Comparison of ENCODE assay signal across 17 cellular contexts in genomic region chr19:1431759-1432506, GRCh38. TPM values are rescaled to one million over a fixed set of nuclear protein-coding genes. Genes with fewer than 3 reads are reported as not detected.
DNase-seq lines count a peak whose midpoint lies in the region; ATAC-seq, FAIRE-seq and TF ChIP-seq lines count a peak whose summit lies in the region.
"Had no signal": no experiment of that assay in that cellular context is flagged by ENCODE, and none has a peak within 500 bp of the region (broad histone marks: within the 10 kb centered on the region; RNA-seq: fewer than 3 reads in every experiment).

No MANE protein-coding gene starts in this region.

- intact Hi-C loops in HCT116 (cut with micrococcal nuclease) = no loop called here
- intact Hi-C loops in K562 (cut with micrococcal nuclease) = no loop called here

- no peak for FAIRE-seq in K562 (lab: Jason Lieb, UNC)

- no peak overlapping the region for H3K9ac ChIP-seq in HCT116 (ENCODE audit: low read length)
- no peak overlapping the region for H3K9ac ChIP-seq in K562 (ENCODE audit: insufficient read depth in 1 of 2, low read depth in 2 of 2, low read length in 2 of 2)
- no peak overlapping the region for H3K9ac ChIP-seq in neuronal stem cell (ENCODE audit: low read depth, low read length, poor library complexity)

- DNase-seq in HCT116 (ENCODE audit: low read depth, low spot score) (no peak), K562 (ENCODE audit: extremely low read depth in 1 of 4, low spot score in 3 of 4) (no peak), neuronal stem cell (ENCODE audit: low spot score) (no peak)
- DNase-seq: Calu3; CD8-positive, alpha-beta T cell; GF-D8; IMR-90; Karpas-422; NCI-H1417 treated with DMSO at 0.1 percent for 48 hours; NCI-H187 treated with DMSO at 0.1 percent for 48 hours; NCI-H226; NCI-H524; PC-3 had no signal

- no peaks in the 10 kb centered on the region for H3K9me2 ChIP-seq in HCT116 (ENCODE audit: insufficient read depth)

- TF ChIP-seq POLR2A in HCT116 (IDR thresholded peaks at IDR 0.05; ENCODE audit: borderline replicate concordance, extremely low read depth, insufficient read depth, insufficient read length) = no peak
- peak; percentile 40 for TF ChIP-seq POLR2A in K562 (conservative IDR thresholded peaks at IDR 0.05)

- TF ChIP-seq CTCF in HCT116 (IDR thresholded peaks at IDR 0.05 in 2 of 3, conservative IDR thresholded peaks at IDR 0.05 in 1 of 3; ENCODE audit: borderline replicate concordance in 1 of 3, insufficient read depth in 1 of 3, low read depth in 2 of 3, low read length in 2 of 3) (no peak), K562 (IDR thresholded peaks at IDR 0.05 in 2 of 3, conservative IDR thresholded peaks at IDR 0.05 in 1 of 3; ENCODE audit: insufficient read depth in 2 of 3, low read depth in 1 of 3, low read length in 3 of 3) (no peak)

- H3K14ac ChIP-seq in neuronal stem cell (ENCODE audit: low read length) = no peak overlapping the region

- POLR2A ChIA-PET in HCT116 (lab: Charles Lee) = no interaction called here
- POLR2A ChIA-PET in K562 (lab: Yijun Ruan, JAX) = interaction anchor here (7.0 kb wide), 1 partner anchor 16 kb away, joined by 52 read pairs; no protein-coding TSS in a partner anchor

- TF ChIP-seq EP300 in K562 (IDR thresholded peaks at IDR 0.05; ENCODE audit: low read length) = no peak

- H4K91ac ChIP-seq in neuronal stem cell (ENCODE audit: low read depth, low read length, poor library complexity) = no peak overlapping the region

- H3K27me3 ChIP-seq in HCT116 (ENCODE audit: insufficient read depth, low read length) (no peaks in the 10 kb centered on the region), K562 (ENCODE audit: control insufficient read depth in 2 of 2, insufficient read depth in 2 of 2, low read length in 2 of 2) (no peaks in the 10 kb centered on the region), neuronal stem cell (ENCODE audit: control insufficient read depth in 3 of 3, insufficient read depth in 3 of 3, low read depth in 1 of 3, low read length in 3 of 3) (no peaks in the 10 kb centered on the region)
- H3K27me3 ChIP-seq: BLaER1 treated with 17β-estradiol and CSF1 and Interleukin-3, amounts not matched to agents 10 nM and 100 nM had no signal

- H3K4me1 ChIP-seq in HCT116 (ENCODE audit: control insufficient read depth in 1 of 2, insufficient read depth in 2 of 2, low read length in 2 of 2) = peaks cover 4 to 8% of the 10 kb centered on the region in 2 experiments; a peak in 3 of 4 replicates
- H3K4me1 ChIP-seq in K562 (replicated peaks in 1 of 2; ENCODE audit: control insufficient read depth in 2 of 2, insufficient read depth in 2 of 2, low read length in 2 of 2) = peaks cover 11 to 71% of the 10 kb centered on the region in 2 experiments; a peak in 4 of 5 replicates
- H3K4me1 ChIP-seq in neuronal stem cell (ENCODE audit: control insufficient read depth in 2 of 2, insufficient read depth in 1 of 2, low read depth in 1 of 2, low read length in 2 of 2) = no peaks in the 10 kb centered on the region

- in situ Hi-C loops in K562 (cut with MboI) = no loop called here

- no peak overlapping the region for H2BK5ac ChIP-seq in neuronal stem cell (ENCODE audit: low read length)

- H3K4ac ChIP-seq in neuronal stem cell (ENCODE audit: low read length) = peak overlapping the region; percentile 66

- H3K9me3 ChIP-seq in HCT116 (ENCODE audit: control insufficient read depth in 1 of 2, insufficient read depth in 1 of 2, low read depth in 1 of 2, low read length in 2 of 2) (no peaks in the 10 kb centered on the region), K562 (replicated peaks; ENCODE audit: control insufficient read depth, insufficient read depth, low read depth, low read length) (no peaks in the 10 kb centered on the region), neuronal stem cell (replicated peaks in 1 of 2; ENCODE audit: control insufficient read depth in 2 of 2, insufficient read depth in 1 of 2, low read depth in 1 of 2, low read length in 2 of 2) (no peaks in the 10 kb centered on the region)
- H3K9me3 ChIP-seq: BLaER1 treated with 17β-estradiol and CSF1 and Interleukin-3, amounts not matched to agents 10 nM and 100 nM had no signal

- TF ChIP-seq RAD21 in HCT116 (IDR thresholded peaks at IDR 0.05; ENCODE audit: low read depth) = no peak
- TF ChIP-seq RAD21 in K562 (CRISPR knock-in tag; conservative IDR thresholded peaks at IDR 0.05 in 1 of 2, IDR thresholded peaks at IDR 0.05 in 1 of 2) = no peak

- H4K20me1 ChIP-seq in HCT116 (ENCODE audit: insufficient read depth) (no peaks in the 10 kb centered on the region), K562 (replicated peaks; ENCODE audit: control insufficient read depth, insufficient read depth, low read length) (peaks cover 20% of the 10 kb centered on the region)

- H3K79me1 ChIP-seq in neuronal stem cell (ENCODE audit: low read depth, low read length) = peaks cover 14% of the 10 kb centered on the region

- H3K4me2 ChIP-seq in HCT116 (ENCODE audit: low read length) = no peak overlapping the region
- no peak overlapping the region for H3K4me2 ChIP-seq in K562 (ENCODE audit: insufficient read depth, low read length)
- H3K4me2 ChIP-seq in neuronal stem cell (ENCODE audit: insufficient read depth, low read length, poor library complexity, severe bottlenecking) = no peak overlapping the region
- H3K4me2 ChIP-seq: BLaER1 treated with 17β-estradiol and CSF1 and Interleukin-3, amounts not matched to agents 10 nM and 100 nM had no signal

- RAD21 ChIA-PET in HCT116 (lab: Charles Lee; ENCODE audit: low non-redundant PET in 1 of 2, low total read pairs in 2 of 2, uncharacterized antibody in 2 of 2, unreplicated experiment in 2 of 2) = no interaction called here

- H3K27ac ChIP-seq in HCT116 (ENCODE audit: low read depth, low read length) (peak overlapping the region; percentile 5; the same call in 1 of the 2 replicates), K562 (ENCODE audit: extremely low read depth, low read depth, low read length) (no peak overlapping the region), neuronal stem cell (replicated peaks; ENCODE audit: low read length) (no peak overlapping the region)
- H3K27ac ChIP-seq: BLaER1 treated with 17β-estradiol and CSF1 and Interleukin-3, amounts not matched to agents 10 nM and 100 nM; HL-60 had no signal

- peaks cover 3% of the 10 kb centered on the region for H3K9me1 ChIP-seq in K562 (ENCODE audit: control insufficient read depth, insufficient read depth, low read length)

- BruUV-seq in HCT116 (replicated peaks; lab: Mats Ljungman, UMichigan) (no TSS peak), K562 (replicated peaks; lab: Mats Ljungman, UMichigan) (no TSS peak)

- CTCF ChIA-PET in HCT116 (lab: Charles Lee) = no interaction called here
- CTCF ChIA-PET in K562 (lab: Yijun Ruan, JAX; ENCODE audit: low intra/inter-chr PET ratio) = no interaction called here

- ATAC-seq in HCT116 (no peak), K562 (no peak), GM21529 (IDR thresholded peaks at IDR 0.05; ENCODE audit: unreplicated experiment) (no peak), GM18861 (IDR thresholded peaks at IDR 0.05; ENCODE audit: unreplicated experiment) (no peak)
- ATAC-seq: CD8-positive, alpha-beta T cell; PC-3 had no signal

- H3K36me3 ChIP-seq in HCT116 (ENCODE audit: control insufficient read depth in 1 of 2, insufficient read depth in 2 of 2, low read length in 2 of 2) (peaks cover 37 to 53% of the 10 kb centered on the region in 2 experiments; a peak in 3 of 4 replicates), K562 (ENCODE audit: control insufficient read depth, insufficient read depth, low read length) (peaks cover 82% of the 10 kb centered on the region), neuronal stem cell (replicated peaks in 1 of 2; ENCODE audit: control insufficient read depth in 2 of 2, insufficient read depth in 2 of 2, low read length in 2 of 2) (peaks cover 51 to 82% of the 10 kb centered on the region in 2 donors)

- 95% methylated on average over 19 of the region's 24 CpGs for WGBS in K562 (ENCODE audit: insufficient coverage, low coverage, missing lambda C conversion rate)
- WGBS in neuronal stem cell (ENCODE audit: extremely low coverage in 2 of 2, insufficient read length in 2 of 2, insufficient replicate concordance in 1 of 2), 2 donors = no CpG with 5 or more reads among the region's 24 CpGs

- no peak overlapping the region for H4K8ac ChIP-seq in neuronal stem cell (ENCODE audit: low read depth, low read length)

- H2BK12ac ChIP-seq in neuronal stem cell (ENCODE audit: low read length) = no peak overlapping the region

- H3K79me2 ChIP-seq in HCT116 (ENCODE audit: insufficient read depth, low read length) = peaks cover 46% of the 10 kb centered on the region
- peaks cover 15% of the 10 kb centered on the region; the same call in 2 of the 3 replicates for H3K79me2 ChIP-seq in K562 (ENCODE audit: control insufficient read depth, insufficient read depth, low read length)

- H2BK15ac ChIP-seq in neuronal stem cell (ENCODE audit: low read length) = no peak overlapping the region

- no peak overlapping the region for H3K4me3 ChIP-seq in HCT116 (replicated peaks in 1 of 2; ENCODE audit: low read depth in 1 of 2, low read length in 2 of 2)
- no peak overlapping the region for H3K4me3 ChIP-seq in K562
- H3K4me3 ChIP-seq in neuronal stem cell (ENCODE audit: low read length in 2 of 2) = peak overlapping the region in 1 of 2 donors; percentile 38
- H3K4me3 ChIP-seq: BLaER1 treated with 17β-estradiol and CSF1 and Interleukin-3, amounts not matched to agents 10 nM and 100 nM had no signal

- H2BK120ac ChIP-seq in neuronal stem cell (ENCODE audit: low read depth, low read length) = no peak overlapping the region

- H3K23ac ChIP-seq in neuronal stem cell (ENCODE audit: low read depth, low read length, poor library complexity) = peak overlapping the region; percentile 65

- H2AFZ ChIP-seq in HCT116 (ENCODE audit: low read depth, low read length, poor library complexity, severe bottlenecking) (no peak overlapping the region), K562 (ENCODE audit: low read depth, low read length) (no peak overlapping the region), neuronal stem cell (ENCODE audit: low read length) (no peak overlapping the region)

- no peak overlapping the region for H3K18ac ChIP-seq in neuronal stem cell (ENCODE audit: low read length)

- H2AK5ac ChIP-seq in neuronal stem cell (ENCODE audit: low read depth, low read length) = no peak overlapping the region

RNA-seq across cellular contexts. Expression of gene RPS15, which starts 6.3 kb away (rescaled TPM):
- total RNA-seq in HCT116 (2021; ENCODE audit: unreplicated experiment) = 1,862 TPM
- 2,807 and 2,860 TPM in 2 replicates for polyA plus RNA-seq in HCT116 (2012)
- total RNA-seq in K562 (2011; cell fraction: chromatin; rRNA removed; ENCODE audit: low replicate concordance) = 72.0 and 238 TPM in 2 replicates
- 545 and 547 TPM in 2 replicates for total RNA-seq in K562 (2011; cell fraction: nucleolus; rRNA removed)
- total RNA-seq in K562 (2011; cell fraction: nucleoplasm; rRNA removed) = 383 and 585 TPM in 2 replicates
- total RNA-seq in K562 (2014; rRNA removed) = 2,649 and 2,867 TPM in 2 replicates
- 407 and 630 TPM in 2 replicates for total RNA-seq in K562 (2014; rRNA removed; fragmentation: Illumina TruSeq; extraction: Trizol)
- 1,267 and 1,272 TPM in 2 replicates for total RNA-seq in K562 (2015; rRNA removed; fragmentation: Illumina TruSeq; extraction: Trizol)
- total RNA-seq in K562 (2021) = 2,126 and 2,254 TPM in 2 replicates
- polyA plus RNA-seq in K562 (2011; rRNA removed) = 957 and 1,566 TPM in 2 replicates
- 3,186 and 4,296 TPM in 2 replicates for polyA plus RNA-seq in K562 (2011; cell fraction: cytosol; rRNA removed)
- 907 and 973 TPM in 2 replicates for polyA plus RNA-seq in K562 (2011; cell fraction: nucleus; rRNA removed)
- polyA plus RNA-seq in K562 (2012) = 2,701 and 2,899 TPM in 2 replicates
- 912 and 1,907 TPM in 2 replicates for polyA plus RNA-seq in K562 (2014; fragmentation: Illumina TruSeq; extraction: Trizol)
- 100 to 1,000 TPM; 605 to 818 TPM for polyA plus RNA-seq in K562 (2014; fragmentation: Nextera tagmentation; extraction: Ambion mirVana)
- polyA plus RNA-seq in K562 (2014; rRNA removed) = 2,791 and 3,285 TPM in 2 replicates
- 202 and 239 TPM in 2 replicates for polyA minus RNA-seq in K562 (2011; rRNA and poly(A)+ RNA removed)
- polyA minus RNA-seq in K562 (2011; cell fraction: cytosol; rRNA and poly(A)+ RNA removed) = 1,242 and 1,610 TPM in 2 replicates
- polyA minus RNA-seq in K562 (2011; cell fraction: nucleus; rRNA and poly(A)+ RNA removed) = 152 and 304 TPM in 2 replicates
- polyA plus RNA-seq in neuronal stem cell (2013, experiment 1 of 2) = 3,965 TPM
- 3,732 TPM for polyA plus RNA-seq in neuronal stem cell (2013, experiment 2 of 2)

RNA-seq across cellular contexts. Expression of gene APC2, which starts 18.0 kb away (rescaled TPM):
- total RNA-seq in HCT116 (2021; ENCODE audit: unreplicated experiment) (1.6 TPM), K562 (2014; rRNA removed) (0.05 and 0.08 TPM in 2 replicates), K562 (2014; rRNA removed; fragmentation: Illumina TruSeq; extraction: Trizol) (0.04 TPM in 1 of 2 replicates, not detected in the other), K562 (2015; rRNA removed; fragmentation: Illumina TruSeq; extraction: Trizol) (0.04 TPM in 1 of 2 replicates, not detected in the other), K562 (2021) (0.27 and 0.40 TPM in 2 replicates)
- 0.62 and 0.66 TPM in 2 replicates for polyA plus RNA-seq in HCT116 (2012)
- 0.56 and 1.4 TPM in 2 replicates for total RNA-seq in K562 (2011; cell fraction: chromatin; rRNA removed; ENCODE audit: low replicate concordance)
- total RNA-seq in K562 (2011; cell fraction: nucleolus; rRNA removed) = 0.66 and 1.3 TPM in 2 replicates
- total RNA-seq in K562 (2011; cell fraction: nucleoplasm; rRNA removed) = 0.44 and 0.53 TPM in 2 replicates
- polyA plus RNA-seq in K562 (2011; rRNA removed) (0.01 and 0.06 TPM in 2 replicates), K562 (2014; fragmentation: Illumina TruSeq; extraction: Trizol) (0.01 TPM in 2 replicates), K562 (2014; fragmentation: Nextera tagmentation; extraction: Ambion mirVana) (not detected), K562 (2014; rRNA removed) (0.04 and 0.09 TPM in 2 replicates)
- polyA plus RNA-seq in K562 (2011; cell fraction: cytosol; rRNA removed) = 0.03 and 0.04 TPM in 2 replicates
- 0.13 and 0.21 TPM in 2 replicates for polyA plus RNA-seq in K562 (2011; cell fraction: nucleus; rRNA removed)
- polyA plus RNA-seq in K562 (2012) = 0.43 and 0.48 TPM in 2 replicates
- 0.06 and 0.07 TPM in 2 replicates for polyA minus RNA-seq in K562 (2011; rRNA and poly(A)+ RNA removed)
- not detected in 2 replicates for polyA minus RNA-seq in K562 (2011; cell fraction: cytosol; rRNA and poly(A)+ RNA removed)
- polyA minus RNA-seq in K562 (2011; cell fraction: nucleus; rRNA and poly(A)+ RNA removed) = 0.27 and 0.33 TPM in 2 replicates
- 3.4 TPM for polyA plus RNA-seq in neuronal stem cell (2013, experiment 1 of 2)
- polyA plus RNA-seq in neuronal stem cell (2013, experiment 2 of 2) = 3.9 TPM

RNA-seq across cellular contexts. Expression of gene DAZAP1, which starts 24.5 kb away (rescaled TPM):
- total RNA-seq in HCT116 (2021; ENCODE audit: unreplicated experiment) = 191 TPM
- polyA plus RNA-seq in HCT116 (2012) = 98.2 and 111 TPM in 2 replicates
- 223 and 289 TPM in 2 replicates for total RNA-seq in K562 (2011; cell fraction: chromatin; rRNA removed; ENCODE audit: low replicate concordance)
- 105 and 117 TPM in 2 replicates for total RNA-seq in K562 (2011; cell fraction: nucleolus; rRNA removed)
- 149 and 185 TPM in 2 replicates for total RNA-seq in K562 (2011; cell fraction: nucleoplasm; rRNA removed)
- 222 and 244 TPM in 2 replicates for total RNA-seq in K562 (2014; rRNA removed)
- 77.7 and 78.7 TPM in 2 replicates for total RNA-seq in K562 (2014; rRNA removed; fragmentation: Illumina TruSeq; extraction: Trizol)
- 139 and 143 TPM in 2 replicates for total RNA-seq in K562 (2015; rRNA removed; fragmentation: Illumina TruSeq; extraction: Trizol)
- total RNA-seq in K562 (2021) = 287 and 289 TPM in 2 replicates
- polyA plus RNA-seq in K562 (2011; rRNA removed) = 125 and 155 TPM in 2 replicates
- 57.6 and 123 TPM in 2 replicates for polyA plus RNA-seq in K562 (2011; cell fraction: cytosol; rRNA removed)
- 177 and 237 TPM in 2 replicates for polyA plus RNA-seq in K562 (2011; cell fraction: nucleus; rRNA removed)
- polyA plus RNA-seq in K562 (2012) = 116 and 140 TPM in 2 replicates
- polyA plus RNA-seq in K562 (2014; fragmentation: Illumina TruSeq; extraction: Trizol) = 142 and 156 TPM in 2 replicates
- polyA plus RNA-seq in K562 (2014; fragmentation: Nextera tagmentation; extraction: Ambion mirVana) = 10 to 100 TPM; 10.8 to 13.3 TPM
- polyA plus RNA-seq in K562 (2014; rRNA removed) = 250 and 266 TPM in 2 replicates
- 29.7 and 47.1 TPM in 2 replicates for polyA minus RNA-seq in K562 (2011; rRNA and poly(A)+ RNA removed)
- 61.3 and 62.0 TPM in 2 replicates for polyA minus RNA-seq in K562 (2011; cell fraction: cytosol; rRNA and poly(A)+ RNA removed)
- polyA minus RNA-seq in K562 (2011; cell fraction: nucleus; rRNA and poly(A)+ RNA removed) = 38.8 and 60.8 TPM in 2 replicates
- polyA plus RNA-seq in neuronal stem cell (2013, experiment 1 of 2) = 124 TPM
- polyA plus RNA-seq in neuronal stem cell (2013, experiment 2 of 2) = 126 TPM

RNA-seq across cellular contexts. Expression of gene GAMT, which starts 30.6 kb away (rescaled TPM):
- total RNA-seq in HCT116 (2021; ENCODE audit: unreplicated experiment) = 102 TPM
- 105 and 119 TPM in 2 replicates for polyA plus RNA-seq in HCT116 (2012)
- 8.0 and 26.2 TPM in 2 replicates for total RNA-seq in K562 (2011; cell fraction: chromatin; rRNA removed; ENCODE audit: low replicate concordance)
- 17.6 and 18.7 TPM in 2 replicates for total RNA-seq in K562 (2011; cell fraction: nucleolus; rRNA removed)
- total RNA-seq in K562 (2011; cell fraction: nucleoplasm; rRNA removed) = 11.9 and 13.9 TPM in 2 replicates
- 35.2 and 47.8 TPM in 2 replicates for total RNA-seq in K562 (2014; rRNA removed)
- total RNA-seq in K562 (2014; rRNA removed; fragmentation: Illumina TruSeq; extraction: Trizol) = 6.1 and 11.1 TPM in 2 replicates
- 25.9 and 28.7 TPM in 2 replicates for total RNA-seq in K562 (2015; rRNA removed; fragmentation: Illumina TruSeq; extraction: Trizol)
- total RNA-seq in K562 (2021) = 35.3 and 37.5 TPM in 2 replicates
- polyA plus RNA-seq in K562 (2011; rRNA removed) = 27.2 and 42.1 TPM in 2 replicates
- polyA plus RNA-seq in K562 (2011; cell fraction: cytosol; rRNA removed) = 46.5 and 96.1 TPM in 2 replicates
- polyA plus RNA-seq in K562 (2011; cell fraction: nucleus; rRNA removed) = 23.4 and 27.7 TPM in 2 replicates
- polyA plus RNA-seq in K562 (2012) = 44.0 and 47.8 TPM in 2 replicates
- 26.2 and 35.1 TPM in 2 replicates for polyA plus RNA-seq in K562 (2014; fragmentation: Illumina TruSeq; extraction: Trizol)
- 1 to 10 TPM; 1.3 to 2.1 TPM for polyA plus RNA-seq in K562 (2014; fragmentation: Nextera tagmentation; extraction: Ambion mirVana)
- polyA plus RNA-seq in K562 (2014; rRNA removed) = 33.3 and 37.8 TPM in 2 replicates
- 8.4 and 12.9 TPM in 2 replicates for polyA minus RNA-seq in K562 (2011; rRNA and poly(A)+ RNA removed)
- polyA minus RNA-seq in K562 (2011; cell fraction: cytosol; rRNA and poly(A)+ RNA removed) = 22.1 and 26.4 TPM in 2 replicates
- 6.7 and 7.7 TPM in 2 replicates for polyA minus RNA-seq in K562 (2011; cell fraction: nucleus; rRNA and poly(A)+ RNA removed)
- polyA plus RNA-seq in neuronal stem cell (2013, experiment 1 of 2) = 41.6 TPM
- 42.6 TPM for polyA plus RNA-seq in neuronal stem cell (2013, experiment 2 of 2)

RNA-seq across cellular contexts. Expression of gene C19orf25, which starts 47.1 kb away (rescaled TPM):
- total RNA-seq in HCT116 (2021; ENCODE audit: unreplicated experiment) = 48.8 TPM
- 25.7 and 32.1 TPM in 2 replicates for polyA plus RNA-seq in HCT116 (2012)
- 67.3 and 231 TPM in 2 replicates for total RNA-seq in K562 (2011; cell fraction: chromatin; rRNA removed; ENCODE audit: low replicate concordance)
- 138 and 165 TPM in 2 replicates for total RNA-seq in K562 (2011; cell fraction: nucleolus; rRNA removed)
- 70.2 and 72.2 TPM in 2 replicates for total RNA-seq in K562 (2011; cell fraction: nucleoplasm; rRNA removed)
- total RNA-seq in K562 (2014; rRNA removed) = 79.4 and 86.1 TPM in 2 replicates
- 6.5 and 9.6 TPM in 2 replicates for total RNA-seq in K562 (2014; rRNA removed; fragmentation: Illumina TruSeq; extraction: Trizol)
- total RNA-seq in K562 (2015; rRNA removed; fragmentation: Illumina TruSeq; extraction: Trizol) = 40.6 and 42.3 TPM in 2 replicates
- total RNA-seq in K562 (2021) = 68.3 and 73.1 TPM in 2 replicates
- polyA plus RNA-seq in K562 (2011; rRNA removed) = 25.3 and 27.6 TPM in 2 replicates
- polyA plus RNA-seq in K562 (2011; cell fraction: cytosol; rRNA removed) = 55.4 and 125 TPM in 2 replicates
- polyA plus RNA-seq in K562 (2011; cell fraction: nucleus; rRNA removed) = 35.5 and 63.8 TPM in 2 replicates
- 46.1 and 46.4 TPM in 2 replicates for polyA plus RNA-seq in K562 (2012)
- 36.1 and 45.1 TPM in 2 replicates for polyA plus RNA-seq in K562 (2014; fragmentation: Illumina TruSeq; extraction: Trizol)
- 1 to 10 TPM in 1 of 2 experiments, under 1 TPM in 1; 0.79 to 4.5 TPM for polyA plus RNA-seq in K562 (2014; fragmentation: Nextera tagmentation; extraction: Ambion mirVana)
- 96.0 TPM in 2 replicates for polyA plus RNA-seq in K562 (2014; rRNA removed)
- 2.2 and 6.5 TPM in 2 replicates for polyA minus RNA-seq in K562 (2011; rRNA and poly(A)+ RNA removed)
- 21.9 and 26.5 TPM in 2 replicates for polyA minus RNA-seq in K562 (2011; cell fraction: cytosol; rRNA and poly(A)+ RNA removed)
- 18.2 and 20.3 TPM in 2 replicates for polyA minus RNA-seq in K562 (2011; cell fraction: nucleus; rRNA and poly(A)+ RNA removed)
- 22.9 TPM for polyA plus RNA-seq in neuronal stem cell (2013, experiment 1 of 2)
- polyA plus RNA-seq in neuronal stem cell (2013, experiment 2 of 2) = 21.4 TPM

Comparison
In these comparisons a context has a peak if more than half of its experiments do, and no peak if none do; other contexts are left out.
1. Of the 22 proteins assayed by ChIP-seq in both K562 and HCT116: peak only in K562: POLR2A; only in HCT116: none; in both: none; in neither: 21.